27 cellular contexts compared by ENCODE assay signal in the genomic region with DNA sequence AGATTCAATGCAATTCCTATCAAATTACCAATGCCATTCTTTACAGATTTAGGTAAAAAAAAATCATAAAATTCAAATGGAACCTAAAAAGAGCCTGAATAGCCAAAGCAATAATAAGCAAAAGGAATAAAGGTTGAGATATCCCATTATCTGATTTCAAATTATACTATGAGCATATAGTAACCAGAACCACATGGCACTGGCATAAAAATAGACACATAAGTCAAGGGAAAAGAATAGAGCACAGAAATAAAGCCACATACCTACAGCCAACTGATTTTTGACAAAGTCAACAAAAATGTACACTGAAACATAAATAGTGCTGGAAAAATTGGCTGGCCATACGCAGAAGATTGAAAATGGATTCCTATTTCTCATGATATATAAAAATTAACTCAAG.
"Had no signal": no experiment of that assay in that cellular context is flagged by ENCODE, and none has a peak within 500 bp of the region (broad histone marks: within the 10 kb centered on the region; RNA-seq: fewer than 3 reads in every experiment).

No MANE protein-coding gene starts in this region.

- DNase-seq: islet precursor cell; left ventricle myocardium inferior; mesendoderm; naive B cell; natural killer cell; nephron progenitor cell; occipital lobe; right lobe of liver; stimulated activated CD4-positive, alpha-beta T cell treated with anti-CD3 and anti-CD28 coated beads, Interleukin-12 subunit alpha, Interleukin-12 subunit beta, amount 100 ng/mL, for 4 hours; stimulated activated CD4-positive, alpha-beta T cell treated with anti-CD3 and anti-CD28 coated beads, Interleukin-15, amount 100 ng/mL, for 24 hours; stimulated activated CD4-positive, alpha-beta T cell treated with anti-CD3 and anti-CD28 coated beads, Interleukin-2, amount 100 ng/mL, for 24 hours; stimulated activated CD4-positive, alpha-beta T cell treated with anti-CD3 and anti-CD28 coated beads, Interleukin-4, amount 100 ng/mL, for 1 hour; stimulated activated naive B cell treated with anti-CD40 and anti-IgM and Interleukin-4, amounts not matched to agents 10 μg/mL and 1 μg/mL and 100 μg/mL, for 72 hours; stimulated activated naive CD8-positive, alpha-beta T cell treated with anti-CD3 and anti-CD28 coated beads, Interleukin-15, Interleukin-2, amounts not matched to agents 100 U/mL and 50 U/mL, for 24 hours; stomach; testis; thyroid gland; transverse colon; upper lobe of left lung had no signal

- H3K27me3 ChIP-seq: neural progenitor cell, neutrophil, right atrium auricular region, right lobe of liver, stomach, testis, thyroid gland, transverse colon, upper lobe of left lung, vagina had no signal

- H2AFZ ChIP-seq: neural progenitor cell had no signal

- H3K27ac ChIP-seq: left ventricle myocardium inferior, neural progenitor cell, neutrophil, right atrium auricular region, right lobe of liver, skin epidermis, stomach, testis, thyroid gland, transverse colon, upper lobe of left lung, vagina had no signal

- H3K36me3 ChIP-seq: left ventricle myocardium inferior, neural progenitor cell, neutrophil, right atrium auricular region, right lobe of liver, stomach, thyroid gland, transverse colon, upper lobe of left lung, vagina had no signal

- H3K9me3 Mint-ChIP-seq: neural progenitor cell had no signal

- H3K4me2 ChIP-seq: neural progenitor cell had no signal

- H3K4me1 Mint-ChIP-seq: mesothelial cell of epicardium, naive B cell, natural killer cell, nephron progenitor cell, neural progenitor cell had no signal

- H3K9me3 ChIP-seq: left ventricle myocardium inferior, neutrophil, right lobe of liver, stomach, testis, thyroid gland, transverse colon, upper lobe of left lung, vagina had no signal

- H3K4me3 ChIP-seq: left ventricle myocardium inferior, lung, neural progenitor cell, right atrium auricular region, right lobe of liver, skin epidermis, stomach, testis, thyroid gland, transverse colon, upper lobe of left lung, vagina had no signal

- H3K27me3 Mint-ChIP-seq: naive B cell; progenitor cell of endocrine pancreas; stimulated activated naive B cell treated with anti-CD40 and anti-IgM and Interleukin-4, amounts not matched to agents 10 μg/mL and 1 μg/mL and 100 μg/mL, for 72 hours had no signal

- H3K9ac ChIP-seq: neural progenitor cell had no signal

- H3K4me3 Mint-ChIP-seq: mesothelial cell of epicardium; naive B cell; natural killer cell; nephron progenitor cell; neural progenitor cell; stimulated activated naive B cell treated with anti-CD40 and anti-IgM and Interleukin-4, amounts not matched to agents 10 μg/mL and 1 μg/mL and 100 μg/mL, for 72 hours had no signal

- H3K4me1 ChIP-seq: left ventricle myocardium inferior, neural progenitor cell, right atrium auricular region, right lobe of liver, stomach, testis, thyroid gland, transverse colon, upper lobe of left lung, vagina had no signal

- H3K36me3 Mint-ChIP-seq: mesothelial cell of epicardium; naive B cell; neural progenitor cell; stimulated activated naive B cell treated with anti-CD40 and anti-IgM and Interleukin-4, amounts not matched to agents 10 μg/mL and 1 μg/mL and 100 μg/mL, for 72 hours had no signal

- H3K27ac Mint-ChIP-seq: mesothelial cell of epicardium; naive B cell; natural killer cell; nephron progenitor cell; neural progenitor cell; progenitor cell of endocrine pancreas; stimulated activated naive B cell treated with anti-CD40 and anti-IgM and Interleukin-4, amounts not matched to agents 10 μg/mL and 1 μg/mL and 100 μg/mL, for 72 hours had no signal
